Comparison of ENCODE assay signal across 15 cellular contexts in the genomic region with DNA sequence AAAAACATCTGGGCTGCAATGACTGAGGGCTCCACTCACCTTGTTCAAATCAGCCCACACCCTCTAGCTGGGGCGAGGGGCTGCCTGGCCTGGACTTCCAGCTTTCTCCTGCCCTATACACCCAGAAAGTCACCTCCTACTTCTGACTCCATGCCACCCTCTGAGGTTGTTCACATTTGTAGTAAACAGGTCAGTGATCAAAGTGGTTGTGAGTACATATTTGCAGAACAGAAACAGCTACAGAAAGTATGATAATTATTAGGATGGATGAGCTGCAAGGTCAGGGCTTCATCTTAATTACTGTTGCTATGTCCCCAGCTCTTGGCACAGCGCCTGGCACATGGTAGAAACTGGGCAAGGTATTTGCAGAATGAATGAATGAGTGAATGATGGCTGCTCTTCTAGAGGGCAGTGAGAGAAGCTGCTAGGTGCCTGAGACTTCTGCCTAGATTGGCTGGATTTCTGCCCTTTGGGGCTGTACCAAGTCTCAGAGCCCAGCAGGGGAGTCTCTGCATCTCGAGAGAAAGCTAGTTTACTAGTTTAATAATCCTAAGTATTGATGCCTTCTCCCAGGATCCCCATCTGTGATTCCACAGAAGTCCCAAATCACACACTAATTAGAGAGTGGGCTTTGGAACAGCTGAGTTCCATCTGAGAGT. TPM values are rescaled to one million over a fixed set of nuclear protein-coding genes. Genes with fewer than 3 reads are reported as not detected.
"Had no signal": no experiment of that assay in that cellular context is flagged by ENCODE, and none has a peak within 500 bp of the region (broad histone marks: within the 10 kb centered on the region; RNA-seq: fewer than 3 reads in every experiment).

No MANE protein-coding gene starts in this region.

- DNase-seq: activated CD4-positive, alpha-beta memory T cell treated with anti-CD3 and anti-CD28 coated beads, Interleukin-2, amount 10 ng/mL, durations not matched to agents 7 days and 5 days; activated CD4-positive, alpha-beta T cell treated with anti-CD3 and anti-CD28 coated beads for 1 hour; activated gamma-delta T cell; activated naive CD8-positive, alpha-beta T cell treated with anti-CD3 and anti-CD28 coated beads, Interleukin-2, amount 10 ng/mL, durations not matched to agents 7 days and 5 days; activated T-cell treated with anti-CD3 and anti-CD28 coated beads, Interleukin-2, amount 50 U/mL, for 48 hours; aorta; colonic mucosa; effector CD4-positive, alpha-beta T cell; stimulated activated CD4-positive, alpha-beta T cell treated with anti-CD3 and anti-CD28 coated beads, Interleukin-15, amount 100 ng/mL, for 24 hours; stimulated activated CD4-positive, alpha-beta T cell treated with anti-CD3 and anti-CD28 coated beads, Interleukin-4, amount 100 ng/mL, for 24 hours; uterus had no signal

- H3K4me2 ChIP-seq: neural progenitor cell had no signal

- H2AFZ ChIP-seq: neural progenitor cell, parathyroid adenoma had no signal

- H3K27ac Mint-ChIP-seq: activated CD4-positive, alpha-beta memory T cell treated with anti-CD3 and anti-CD28 coated beads, Interleukin-2, amount 10 ng/mL, durations not matched to agents 7 days and 5 days; activated naive CD8-positive, alpha-beta T cell treated with anti-CD3 and anti-CD28 coated beads, Interleukin-2, amount 10 ng/mL, durations not matched to agents 7 days and 5 days; neural progenitor cell had no signal

- H3K27ac ChIP-seq: colonic mucosa, neural progenitor cell, parathyroid adenoma, uterus had no signal

- H3K4me1 Mint-ChIP-seq: neural progenitor cell had no signal

- H3K4me1 ChIP-seq: colonic mucosa, neural progenitor cell, parathyroid adenoma, uterus had no signal

- H3K36me3 Mint-ChIP-seq: activated naive CD8-positive, alpha-beta T cell treated with anti-CD3 and anti-CD28 coated beads, Interleukin-2, amount 10 ng/mL, durations not matched to agents 7 days and 5 days; neural progenitor cell had no signal

- H3K36me3 ChIP-seq: colonic mucosa, neural progenitor cell, uterus had no signal

- H3K9me3 Mint-ChIP-seq: activated CD4-positive, alpha-beta memory T cell treated with anti-CD3 and anti-CD28 coated beads, Interleukin-2, amount 10 ng/mL, durations not matched to agents 7 days and 5 days; activated naive CD8-positive, alpha-beta T cell treated with anti-CD3 and anti-CD28 coated beads, Interleukin-2, amount 10 ng/mL, durations not matched to agents 7 days and 5 days; neural progenitor cell had no signal

- H3K4me3 ChIP-seq: colonic mucosa, neural progenitor cell, uterus had no signal

- H3K79me2 ChIP-seq: parathyroid adenoma had no signal

- H3K27me3 ChIP-seq: colonic mucosa, neural progenitor cell, uterus had no signal

- H3K4me3 Mint-ChIP-seq: activated CD4-positive, alpha-beta memory T cell treated with anti-CD3 and anti-CD28 coated beads, Interleukin-2, amount 10 ng/mL, durations not matched to agents 7 days and 5 days; activated naive CD8-positive, alpha-beta T cell treated with anti-CD3 and anti-CD28 coated beads, Interleukin-2, amount 10 ng/mL, durations not matched to agents 7 days and 5 days; neural progenitor cell had no signal

RNA-seq across cellular contexts. Expression of gene SYT13, which starts 36.0 kb away (rescaled TPM):
- total RNA-seq: activated CD4-positive, alpha-beta memory T cell treated with anti-CD3 and anti-CD28 coated beads, Interleukin-2, amount 10 ng/mL, durations not matched to agents 7 days and 5 days; activated naive CD8-positive, alpha-beta T cell treated with anti-CD3 and anti-CD28 coated beads, Interleukin-2, amount 10 ng/mL, durations not matched to agents 7 days and 5 days; bronchial epithelial cell; fibroblast of lung had no signal
- polyA plus RNA-seq: fibroblast of lung had no signal
